Comparison of ENCODE assay signal across 1 cellular context in genomic region chr22:44676441-44677298, GRCh38.
TF ChIP-seq lines count a peak whose summit lies in the region.

No MANE protein-coding gene starts in this region.

TF ChIP-seq in K562, 482 proteins besides CTCF, POLR2A, EP300 and RAD21 (continued from another document and continues in another):
- no peak for TF ChIP-seq MGA (IDR thresholded peaks at IDR 0.05)
- no peak for TF ChIP-seq PHF20 (IDR thresholded peaks at IDR 0.05; ENCODE audit: partially characterized antibody)
- no peak for TF ChIP-seq PPARD (CRISPR knock-in tag; IDR thresholded peaks at IDR 0.05)
- TF ChIP-seq FOXM1 (IDR thresholded peaks at IDR 0.05; ENCODE audit: low read depth), result peak; percentile 86
- TF ChIP-seq FOXM1 (CRISPR knock-in tag; IDR thresholded peaks at IDR 0.05; ENCODE audit: low read depth), result no peak
- no peak for TF ChIP-seq ZNF583 (CRISPR knock-in tag; IDR thresholded peaks at IDR 0.05)
- TF ChIP-seq ZBTB49 (CRISPR knock-in tag; IDR thresholded peaks at IDR 0.05; ENCODE audit: borderline replicate concordance), result 0 out of 2 replicates have a peak, but pooled peaks have one; percentile 33
- TF ChIP-seq ELF2 (CRISPR knock-in tag; IDR thresholded peaks at IDR 0.05), result no peak
- no peak for TF ChIP-seq PATZ1 (CRISPR knock-in tag; IDR thresholded peaks at IDR 0.05; ENCODE audit: borderline replicate concordance)
- TF ChIP-seq ZNF75A (CRISPR knock-in tag; IDR thresholded peaks at IDR 0.05), result no peak
- TF ChIP-seq SREBF1 (IDR thresholded peaks at IDR 0.05; ENCODE audit: borderline replicate concordance, low read depth, low read length), result no peak
- peak; percentile 51; the same call in 1 of the 2 replicates for TF ChIP-seq ZFX (CRISPR knock-in tag; IDR thresholded peaks at IDR 0.05)
- no peak for TF ChIP-seq MCM7 (IDR thresholded peaks at IDR 0.05)
- peak; percentile 76 for TF ChIP-seq LEF1 (IDR thresholded peaks at IDR 0.05)
- no peak for TF ChIP-seq POU5F1 (IDR thresholded peaks at IDR 0.05; ENCODE audit: borderline replicate concordance, low read depth, low read length, partially characterized antibody)
- TF ChIP-seq SMARCA5 (IDR thresholded peaks at IDR 0.05), result peak; percentile 99
- TF ChIP-seq TRIM28 (IDR thresholded peaks at IDR 0.05), result peak; percentile 52; the same call in 1 of the 2 replicates
- TF ChIP-seq DPF2 (IDR thresholded peaks at IDR 0.05), result peak; percentile 95
- peak; percentile 91 for TF ChIP-seq MTA3 (IDR thresholded peaks at IDR 0.05; ENCODE audit: borderline replicate concordance)
- TF ChIP-seq KLF16 (IDR thresholded peaks at IDR 0.05), result peak; percentile 97
- no peak for TF ChIP-seq KLF1 (tag; IDR thresholded peaks at IDR 0.05)
- peak; percentile 98 for TF ChIP-seq ARID1B (IDR thresholded peaks at IDR 0.05)
- peak in 1 of 2 experiments; percentile 69; a peak in 1 of 4 replicates for TF ChIP-seq HDAC1 (IDR thresholded peaks at IDR 0.05)
- TF ChIP-seq ZNF444 (CRISPR knock-in tag; IDR thresholded peaks at IDR 0.05), result no peak
- no peak for TF ChIP-seq ZBTB5 (IDR thresholded peaks at IDR 0.05)
- TF ChIP-seq MXI1 (IDR thresholded peaks at IDR 0.05; ENCODE audit: low read depth, low read length), result no peak
- TF ChIP-seq BRF1 (IDR thresholded peaks at IDR 0.05; ENCODE audit: borderline replicate concordance, extremely low read depth, insufficient read length), result no peak
- TF ChIP-seq TGIF2 (CRISPR knock-in tag; IDR thresholded peaks at IDR 0.05), result no peak
- TF ChIP-seq SNRNP70 (optimal IDR thresholded peaks at IDR 0.05; ENCODE audit: low read depth, low read length), result no peak
- TF ChIP-seq ELK1 (CRISPR knock-in tag; IDR thresholded peaks at IDR 0.05), result no peak
- no peak for TF ChIP-seq HBP1 (CRISPR knock-in tag; IDR thresholded peaks at IDR 0.05)
